Comparison of ENCODE assay signal across 9 cellular contexts in the genomic region with DNA sequence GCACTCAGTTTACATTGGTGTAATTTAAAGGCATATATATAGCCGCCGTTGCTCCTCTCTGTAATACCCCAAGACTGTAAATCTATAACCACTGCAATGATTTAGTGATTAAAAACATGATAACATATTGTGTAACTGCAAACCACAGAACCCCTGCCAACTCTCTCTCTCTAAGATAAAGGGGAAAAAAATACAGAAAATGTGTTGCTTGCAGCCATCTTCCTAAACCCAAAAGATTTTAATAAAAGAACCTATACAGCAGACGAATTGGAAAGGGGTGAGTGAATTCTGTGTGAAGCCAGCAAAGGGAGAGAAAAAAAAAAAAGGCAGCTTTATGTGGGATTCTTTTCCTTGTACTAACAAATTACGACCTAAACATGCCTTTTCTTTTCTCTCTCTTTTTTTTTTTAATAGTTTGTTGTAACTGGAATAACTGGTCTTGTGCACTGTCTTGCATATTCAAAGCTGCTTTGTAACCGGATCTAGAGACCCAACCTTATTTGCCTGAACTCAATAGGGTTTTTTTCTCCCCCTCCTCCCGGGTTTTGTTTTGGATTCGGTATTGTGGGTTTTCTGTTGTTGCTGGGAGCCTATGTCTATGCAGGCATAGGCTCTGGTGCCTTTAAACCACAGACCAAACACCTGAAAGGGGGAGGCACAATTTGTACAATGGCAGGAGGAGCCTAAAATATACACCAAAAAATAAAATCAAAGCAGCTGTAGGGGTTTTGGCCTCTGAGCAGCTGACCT. TPM values are rescaled to one million over a fixed set of nuclear protein-coding genes. Genes with fewer than 3 reads are reported as not detected.
DNase-seq lines count a peak whose midpoint lies in the region; ATAC-seq, FAIRE-seq and TF ChIP-seq lines count a peak whose summit lies in the region.
"Had no signal": no experiment of that assay in that cellular context is flagged by ENCODE, and none has a peak within 500 bp of the region (broad histone marks: within the 10 kb centered on the region; RNA-seq: fewer than 3 reads in every experiment).

No MANE protein-coding gene starts in this region.

- H3K27me3 ChIP-seq in liver (ENCODE audit: control insufficient read depth in 4 of 4, insufficient read depth in 4 of 4, low read length in 3 of 4), result no peaks in the 10 kb centered on the region

- H3K4me2 ChIP-seq in A549, result peak overlapping the region; percentile 99

- H3K4me1 ChIP-seq in A549, result peaks cover 55% of the 10 kb centered on the region
- peaks cover 7 to 54% (median 42%) of the 10 kb centered on the region in 4 donors for H3K4me1 ChIP-seq in liver (ENCODE audit: control insufficient read depth in 4 of 4, insufficient read depth in 4 of 4, low read length in 3 of 4)

- DNase-seq in A549 (ENCODE audit: low read depth in 1 of 2, low spot score in 1 of 2) (peak in 1 of 2 experiments; percentile 45), astrocyte of the spinal cord (ENCODE audit: low read depth, low spot score) (peak; percentile 70), T-helper 1 cell (no peak), mesenteric fat pad (ENCODE audit: low spot score) (no peak)
- no peak for DNase-seq in activated CD4-positive, alpha-beta T cell treated with anti-CD3 and anti-CD28 coated beads for 4 hours
- DNase-seq: activated naive CD8-positive, alpha-beta T cell treated with anti-CD3 and anti-CD28 coated beads, Interleukin-2, amount 50 U/mL, for 24 hours had no signal

- H3K4me3 ChIP-seq in A549, result peak overlapping the region; percentile 84
- H3K4me3 ChIP-seq in astrocyte of the spinal cord (ENCODE audit: low read depth, low read length), result peak overlapping the region; percentile 77
- H3K4me3 ChIP-seq in liver (ENCODE audit: low read depth in 1 of 3, low read length in 3 of 3), result peak overlapping the region in 2 of 3 donors; percentile 18 to 24

- TF ChIP-seq EP300 in A549 (IDR thresholded peaks at IDR 0.05) (no peak), Ishikawa (IDR thresholded peaks at IDR 0.05; ENCODE audit: borderline replicate concordance) (peak; percentile 14; the same call in 1 of the 2 replicates)

- POLR2A ChIA-PET in A549 (lab: Yijun Ruan, JAX), result interaction anchor here (0.6 to 7.8 kb wide), 12 partner anchors 8 to 206 kb away, joined by 3 to 63 read pairs (median 4); no protein-coding TSS in a partner anchor

- no peak for FAIRE-seq in A549 (lab: Jason Lieb, UNC)

- in situ Hi-C loops in astrocyte of the spinal cord (cut with HindIII; ENCODE audit: low sequenced_read_pairs), result no loop called here

- CTCF ChIA-PET in A549 (lab: Yijun Ruan, JAX), result interaction anchor here (0.6 to 2.7 kb wide), 14 partner anchors 9 to 711 kb away, joined by 3 to 10 read pairs (median 4); no protein-coding TSS in a partner anchor

- H3K9ac ChIP-seq in liver (ENCODE audit: low read depth in 1 of 2, low read length in 2 of 2), result peak overlapping the region; percentile 83 to 98

- TF ChIP-seq POLR2A in A549 (IDR thresholded peaks at IDR 0.05; ENCODE audit: low read length), result no peak

- H3K9me3 ChIP-seq in A549 (no peaks in the 10 kb centered on the region), liver (ENCODE audit: control insufficient read depth in 4 of 4, low read length in 3 of 4) (no peaks in the 10 kb centered on the region)

- 2% methylated on average over 7 of the region's 7 CpGs for WGBS in A549 (ENCODE audit: missing lambda C conversion rate)
- 6% methylated on average over 7 of the region's 7 CpGs for WGBS in liver

- H3K36me3 ChIP-seq in liver (ENCODE audit: control insufficient read depth in 4 of 4, insufficient read depth in 3 of 4, low read depth in 1 of 4, low read length in 3 of 4), result no peaks in the 10 kb centered on the region

- ATAC-seq in A549, result peak in 1 of 2 experiments; percentile 12; a peak in 3 of 6 replicates
- ATAC-seq in GM21528 (IDR thresholded peaks at IDR 0.05; ENCODE audit: low FRiP score, unreplicated experiment), result no peak
- ATAC-seq: activated naive CD8-positive, alpha-beta T cell treated with anti-CD3 and anti-CD28 coated beads, Interleukin-2, amount 50 U/mL, for 24 hours had no signal

- H3K27ac ChIP-seq in A549 (peak overlapping the region; percentile 99), liver (ENCODE audit: low read depth in 1 of 2, low read length in 2 of 2) (peak overlapping the region; percentile 76 to 92)

- TF ChIP-seq CTCF in A549 (IDR thresholded peaks at IDR 0.05), result no peak
- TF ChIP-seq CTCF in astrocyte of the spinal cord (IDR thresholded peaks at IDR 0.05; ENCODE audit: low read depth, low read length), result no peak
- no peak for TF ChIP-seq CTCF in liver (IDR thresholded peaks at IDR 0.05; ENCODE audit: low read depth, low read length, missing input control)

- TF ChIP-seq RAD21 in A549 (conservative IDR thresholded peaks at IDR 0.05 in 1 of 2, IDR thresholded peaks at IDR 0.05 in 1 of 2) (no peak), Ishikawa (IDR thresholded peaks at IDR 0.05; ENCODE audit: low read depth) (no peak), liver (IDR thresholded peaks at IDR 0.05) (peak in 1 of 2 donors; percentile 18)

TF ChIP-seq in A549, 52 proteins besides CTCF, POLR2A, EP300 and RAD21:
- TF ChIP-seq ZNF302 (CRISPR knock-in tag; IDR thresholded peaks at IDR 0.05) (no peak), CEBPB (IDR thresholded peaks at IDR 0.05) (peak; percentile 44 to 69; a peak in 2 of 4 replicates), GATA3 (IDR thresholded peaks at IDR 0.05; ENCODE audit: borderline replicate concordance) (peak; percentile 46; the same call in 1 of the 2 replicates), FOSB (CRISPR knock-in tag; IDR thresholded peaks at IDR 0.05) (peak; percentile 28; the same call in 1 of the 2 replicates)
- TF ChIP-seq, protein P1, sequence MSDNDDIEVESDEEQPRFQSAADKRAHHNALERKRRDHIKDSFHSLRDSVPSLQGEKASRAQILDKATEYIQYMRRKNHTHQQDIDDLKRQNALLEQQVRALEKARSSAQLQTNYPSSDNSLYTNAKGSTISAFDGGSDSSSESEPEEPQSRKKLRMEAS (IDR thresholded peaks at IDR 0.05), result no peak

TF ChIP-seq in Ishikawa, 13 proteins besides CTCF, POLR2A, EP300 and RAD21:
- no peak for TF ChIP-seq NFIC (IDR thresholded peaks at IDR 0.05)
- TF ChIP-seq, protein P1 (IDR thresholded peaks at IDR 0.05), result 0 out of 2 replicates have a peak, but pooled peaks have one; percentile 22
- TF ChIP-seq TCF12 (IDR thresholded peaks at IDR 0.05; ENCODE audit: low read depth), result peak; percentile 59; the same call in 1 of the 2 replicates
- TF ChIP-seq FOXM1 (IDR thresholded peaks at IDR 0.05; ENCODE audit: borderline replicate concordance, low read depth), result peak; percentile 49; the same call in 1 of the 2 replicates
- TF ChIP-seq TEAD4 (IDR thresholded peaks at IDR 0.05), result no peak
- TF ChIP-seq CREB1 (IDR thresholded peaks at IDR 0.05; ENCODE audit: low read depth), result no peak
- no peak for TF ChIP-seq YY1 (IDR thresholded peaks at IDR 0.05; ENCODE audit: low read depth)
- TF ChIP-seq CEBPB (IDR thresholded peaks at IDR 0.05), result 0 out of 2 replicates have a peak, but pooled peaks have one; percentile 32
- TF ChIP-seq ZBTB7A (IDR thresholded peaks at IDR 0.05; ENCODE audit: low read depth), result peak; percentile 66; the same call in 1 of the 2 replicates
TF ChIP-seq in Ishikawa: peak in this region for 5.

TF ChIP-seq in liver, 16 proteins besides CTCF, POLR2A, EP300 and RAD21:
- TF ChIP-seq FOXA2 (IDR thresholded peaks at IDR 0.05) (no peak), TAF1 (conservative IDR thresholded peaks at IDR 0.05) (no peak), JUND (IDR thresholded peaks at IDR 0.05) (no peak), RXRA (IDR thresholded peaks at IDR 0.05) (no peak), NR2F2 (IDR thresholded peaks at IDR 0.05) (no peak), FOXA1 (IDR thresholded peaks at IDR 0.05) (no peak), HNF4G (IDR thresholded peaks at IDR 0.05) (no peak), YY1 (IDR thresholded peaks at IDR 0.05) (peak; percentile 43)
- TF ChIP-seq, protein P2, sequence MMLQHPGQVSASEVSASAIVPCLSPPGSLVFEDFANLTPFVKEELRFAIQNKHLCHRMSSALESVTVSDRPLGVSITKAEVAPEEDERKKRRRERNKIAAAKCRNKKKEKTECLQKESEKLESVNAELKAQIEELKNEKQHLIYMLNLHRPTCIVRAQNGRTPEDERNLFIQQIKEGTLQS (IDR thresholded peaks at IDR 0.05), result no peak
- TF ChIP-seq, protein P3, sequence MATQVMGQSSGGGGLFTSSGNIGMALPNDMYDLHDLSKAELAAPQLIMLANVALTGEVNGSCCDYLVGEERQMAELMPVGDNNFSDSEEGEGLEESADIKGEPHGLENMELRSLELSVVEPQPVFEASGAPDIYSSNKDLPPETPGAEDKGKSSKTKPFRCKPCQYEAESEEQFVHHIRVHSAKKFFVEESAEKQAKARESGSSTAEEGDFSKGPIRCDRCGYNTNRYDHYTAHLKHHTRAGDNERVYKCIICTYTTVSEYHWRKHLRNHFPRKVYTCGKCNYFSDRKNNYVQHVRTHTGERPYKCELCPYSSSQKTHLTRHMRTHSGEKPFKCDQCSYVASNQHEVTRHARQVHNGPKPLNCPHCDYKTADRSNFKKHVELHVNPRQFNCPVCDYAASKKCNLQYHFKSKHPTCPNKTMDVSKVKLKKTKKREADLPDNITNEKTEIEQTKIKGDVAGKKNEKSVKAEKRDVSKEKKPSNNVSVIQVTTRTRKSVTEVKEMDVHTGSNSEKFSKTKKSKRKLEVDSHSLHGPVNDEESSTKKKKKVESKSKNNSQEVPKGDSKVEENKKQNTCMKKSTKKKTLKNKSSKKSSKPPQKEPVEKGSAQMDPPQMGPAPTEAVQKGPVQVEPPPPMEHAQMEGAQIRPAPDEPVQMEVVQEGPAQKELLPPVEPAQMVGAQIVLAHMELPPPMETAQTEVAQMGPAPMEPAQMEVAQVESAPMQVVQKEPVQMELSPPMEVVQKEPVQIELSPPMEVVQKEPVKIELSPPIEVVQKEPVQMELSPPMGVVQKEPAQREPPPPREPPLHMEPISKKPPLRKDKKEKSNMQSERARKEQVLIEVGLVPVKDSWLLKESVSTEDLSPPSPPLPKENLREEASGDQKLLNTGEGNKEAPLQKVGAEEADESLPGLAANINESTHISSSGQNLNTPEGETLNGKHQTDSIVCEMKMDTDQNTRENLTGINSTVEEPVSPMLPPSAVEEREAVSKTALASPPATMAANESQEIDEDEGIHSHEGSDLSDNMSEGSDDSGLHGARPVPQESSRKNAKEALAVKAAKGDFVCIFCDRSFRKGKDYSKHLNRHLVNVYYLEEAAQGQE (IDR thresholded peaks at IDR 0.05), result peak; percentile 25

RNA-seq across cellular contexts. Expression of a gene that starts 7.0 kb away (rescaled TPM):
- polyA plus RNA-seq in A549 (2011; rRNA removed) (6.5 and 11.0 TPM in 2 replicates), A549 (2017; fragmentation: RNase III; extraction: RNeasy Plus Mini Kit Qiagen cat#74134 plus additional on column Dnase treatment) (3.9 to 4.0 TPM (median 3.9 TPM) in 3 replicates), liver (1 to 10 TPM; 1.5 to 2.5 TPM)
- 2.9 and 4.0 TPM in 2 replicates for polyA plus RNA-seq in A549 (2012; cell fraction: cytosol; rRNA removed)
- polyA plus RNA-seq in A549 (2012; cell fraction: nucleus; rRNA removed), result 4.6 and 5.1 TPM in 2 replicates
- polyA minus RNA-seq in A549 (2011; rRNA and poly(A)+ RNA removed), result 25.9 and 28.7 TPM in 2 replicates
- total RNA-seq in liver (1 to 10 TPM; 3.5 to 5.9 TPM), mesenteric fat pad (28.8 TPM)

Comparison
In these comparisons a context has a peak if more than half of its experiments do, and no peak if none do; other contexts are left out.
1. H3K4me3 ChIP-seq: peak in every context shown above with its lines; median percentile 84 in A549; 77 in astrocyte of the spinal cord; 21 in liver.